In genomic region chr19:48997972-48998371, GRCh38 we compare ENCODE assay signal across 9 cellular contexts. TPM values are rescaled to one million over a fixed set of nuclear protein-coding genes. Genes with fewer than 3 reads are reported as not detected.
DNase-seq lines count a peak whose midpoint lies in the region; ATAC-seq and TF ChIP-seq lines count a peak whose summit lies in the region.
"Had no signal": no experiment of that assay in that cellular context is flagged by ENCODE, and none has a peak within 500 bp of the region (broad histone marks: within the 10 kb centered on the region; RNA-seq: fewer than 3 reads in every experiment).

No MANE protein-coding gene starts in this region.

- ATAC-seq in DND-41 (ENCODE audit: insufficient read depth, low read depth) (no peak), IMR-90 (ENCODE audit: low read depth) (no peak), HG03039 (IDR thresholded peaks at IDR 0.05; ENCODE audit: unreplicated experiment) (no peak), HG02588 (IDR thresholded peaks at IDR 0.05; ENCODE audit: unreplicated experiment) (no peak)

- H2BK20ac ChIP-seq in IMR-90 (ENCODE audit: low read depth, low read length) = no peak overlapping the region

- H2BK15ac ChIP-seq in IMR-90 (ENCODE audit: low read depth, low read length) = no peak overlapping the region

- no peak overlapping the region for H4K5ac ChIP-seq in IMR-90 (ENCODE audit: low read depth, low read length)

- H3K4ac ChIP-seq in IMR-90 (ENCODE audit: low read depth, low read length) = no peak overlapping the region

- H3K56ac ChIP-seq in IMR-90 (ENCODE audit: extremely low read depth, insufficient read depth, low read length) = no peak overlapping the region

- H3K4me3 Mint-ChIP-seq in T-helper 2 cell treated with Interferon-gamma antibody and Interleukin-4, amounts not matched to agents 5 μg/mL and 100 μg/mL, for 36 hours = no peak overlapping the region

- H3K27me3 Mint-ChIP-seq in T-helper 2 cell treated with Interferon-gamma antibody and Interleukin-4, amounts not matched to agents 5 μg/mL and 100 μg/mL, for 36 hours (ENCODE audit: low read depth) = no peaks in the 10 kb centered on the region
- H3K27me3 Mint-ChIP-seq: naive B cell had no signal

- H3K36me3 Mint-ChIP-seq in T-helper 2 cell treated with Interferon-gamma antibody and Interleukin-4, amounts not matched to agents 5 μg/mL and 100 μg/mL, for 36 hours (ENCODE audit: low read depth) = peaks cover 17% of the 10 kb centered on the region
- H3K36me3 Mint-ChIP-seq: naive B cell had no signal

- H2AFZ ChIP-seq in DND-41 (ENCODE audit: low read depth, low read length) (no peak overlapping the region), IMR-90 (replicated peaks; ENCODE audit: low read length, poor library complexity) (no peak overlapping the region), smooth muscle cell (ENCODE audit: low read depth) (no peak overlapping the region)

- H3K36me3 ChIP-seq in DND-41 (ENCODE audit: insufficient read depth, low read length) (peaks cover 44% of the 10 kb centered on the region), IMR-90 (ENCODE audit: control insufficient read depth, insufficient read depth, low read length) (peaks cover 2% of the 10 kb centered on the region), smooth muscle cell (ENCODE audit: low read depth) (no peaks in the 10 kb centered on the region)

- H3K27me3 ChIP-seq in DND-41 (ENCODE audit: insufficient read depth, low read length, poor library complexity) (no peaks in the 10 kb centered on the region), IMR-90 (ENCODE audit: control insufficient read depth, insufficient read depth, low read length) (no peaks in the 10 kb centered on the region), smooth muscle cell (ENCODE audit: low read depth) (no peaks in the 10 kb centered on the region)

- H3K4me2 ChIP-seq in DND-41 (ENCODE audit: insufficient read depth, low read length) (no peak overlapping the region), IMR-90 (ENCODE audit: low read depth, low read length) (no peak overlapping the region), smooth muscle cell (no peak overlapping the region)

- H4K20me1 ChIP-seq in DND-41 (ENCODE audit: insufficient read depth, low read length) (peaks cover 34% of the 10 kb centered on the region), IMR-90 (ENCODE audit: insufficient read depth, low read length) (peaks cover 24% of the 10 kb centered on the region), smooth muscle cell (ENCODE audit: low read depth) (peaks cover 16% of the 10 kb centered on the region)

- in situ Hi-C loops in IMR-90 (cut with MboI; ENCODE audit: low sequenced_read_pairs) = no loop called here

- WGBS in IMR-90 (ENCODE audit: extremely low coverage in 2 of 2, insufficient read length in 1 of 2), 2 experiments = 60% methylated on average over 3 of the region's 5 CpGs; no CpG with 5 or more reads in 1 of the 2 experiments
- WGBS in smooth muscle cell (ENCODE audit: low lambda C conversion rate) = 87% methylated on average over 5 of the region's 5 CpGs

- H3F3A ChIP-seq in smooth muscle cell (ENCODE audit: low read depth) = no peaks in the 10 kb centered on the region

- H3K4me1 ChIP-seq in DND-41 (ENCODE audit: insufficient read depth, low read length) (peaks cover 23% of the 10 kb centered on the region), IMR-90 (ENCODE audit: control insufficient read depth, insufficient read depth, low read length) (peaks cover 2% of the 10 kb centered on the region; the same call in 1 of the 2 replicates), smooth muscle cell (ENCODE audit: low read depth) (peaks cover 6% of the 10 kb centered on the region)

- H3K79me2 ChIP-seq in DND-41 (ENCODE audit: insufficient read depth, low read length) (peaks cover 68% of the 10 kb centered on the region), smooth muscle cell (ENCODE audit: low read depth) (peaks cover 36% of the 10 kb centered on the region)

- peak; percentile 45 for TF ChIP-seq RAD21 in IMR-90 (IDR thresholded peaks at IDR 0.05; ENCODE audit: low read length)

- H3K4me3 ChIP-seq in DND-41 (ENCODE audit: low read depth in 1 of 2, low read length in 2 of 2) (no peak overlapping the region), IMR-90 (ENCODE audit: insufficient read depth, low read depth, low read length) (no peak overlapping the region), smooth muscle cell (no peak overlapping the region)

- H4K8ac ChIP-seq in IMR-90 (ENCODE audit: low read depth in 2 of 2, low read length in 2 of 2) = 0 out of 4 replicates have a peak overlapping the region, but pooled peaks of 1 of the 2 experiments have one; percentile 37

- no TSS peak for BruUV-seq in IMR-90 (replicated peaks; lab: Mats Ljungman, UMichigan)

- no peaks in the 10 kb centered on the region for H3K9me3 ChIP-seq in DND-41 (ENCODE audit: insufficient read depth, low read length, severe bottlenecking)
- no peaks in the 10 kb centered on the region for H3K9me3 ChIP-seq in IMR-90 (ENCODE audit: control insufficient read depth, insufficient read depth, low read length)
- no peaks in the 10 kb centered on the region for H3K9me3 ChIP-seq in smooth muscle cell (replicated peaks; ENCODE audit: low read depth)

- TF ChIP-seq POLR2A in IMR-90 (IDR thresholded peaks at IDR 0.05; ENCODE audit: low read depth, low read length) = no peak

- H2AK9ac ChIP-seq in IMR-90 (replicated peaks; ENCODE audit: low read depth, low read length, poor library complexity) = no peak overlapping the region

- intact Hi-C loops in IMR-90 (cut with micrococcal nuclease) = loop anchor here (10.0 kb wide), 1 partner anchor 207 kb away; no protein-coding TSS in a partner anchor

- H3K9ac ChIP-seq in DND-41 (ENCODE audit: low read depth, low read length) = no peak overlapping the region
- no peak overlapping the region for H3K9ac ChIP-seq in IMR-90 (ENCODE audit: low read depth, low read length)
- H3K9ac ChIP-seq in smooth muscle cell (ENCODE audit: low read depth) = no peak overlapping the region

- H3K27ac Mint-ChIP-seq in T-helper 2 cell treated with Interferon-gamma antibody and Interleukin-4, amounts not matched to agents 5 μg/mL and 100 μg/mL, for 36 hours = no peak overlapping the region

- no peak overlapping the region for H4K91ac ChIP-seq in IMR-90 (ENCODE audit: insufficient read depth, low read depth, low read length)

- TF ChIP-seq CTCF in DND-41 (IDR thresholded peaks at IDR 0.05; ENCODE audit: borderline replicate concordance, extremely low read depth, low read length, poor library complexity, severe bottlenecking) = peak; percentile 72
- peak; percentile 52 for TF ChIP-seq CTCF in IMR-90 (conservative IDR thresholded peaks at IDR 0.05; ENCODE audit: low read depth, low read length)
- TF ChIP-seq CTCF in smooth muscle cell (IDR thresholded peaks at IDR 0.05; ENCODE audit: borderline replicate concordance, insufficient read depth, poor library complexity, severe bottlenecking) = peak; percentile 46

- H3K23ac ChIP-seq in IMR-90 (ENCODE audit: low read depth, low read length) = no peak overlapping the region

- H3K9me3 Mint-ChIP-seq in T-helper 2 cell treated with Interferon-gamma antibody and Interleukin-4, amounts not matched to agents 5 μg/mL and 100 μg/mL, for 36 hours = no peaks in the 10 kb centered on the region

- no peaks in the 10 kb centered on the region for H3K9me1 ChIP-seq in IMR-90 (ENCODE audit: insufficient read depth, low read length)

- no peak overlapping the region for H2BK5ac ChIP-seq in IMR-90 (ENCODE audit: low read depth, low read length, poor library complexity, severe bottlenecking)

- no peak overlapping the region for H3K18ac ChIP-seq in IMR-90 (ENCODE audit: low read depth, low read length)

- H2AK5ac ChIP-seq in IMR-90 (ENCODE audit: low read depth, low read length) = peak overlapping the region; percentile 53; the same call in 1 of the 2 replicates

- CTCF ChIA-PET in IMR-90 (lab: Yijun Ruan, JAX) = interaction anchor here (0.8 to 1.6 kb wide), 2 partner anchors 16 to 20 kb away, joined by 3 read pairs; no protein-coding TSS in a partner anchor

- no peak overlapping the region for H3K14ac ChIP-seq in IMR-90 (replicated peaks; ENCODE audit: low read depth, low read length)

- dilution Hi-C loops in IMR-90 (cut with HindIII; ENCODE audit: low sequenced_read_pairs, unreplicated experiment) = no loop called here

- peaks cover 3 to 64% of the 10 kb centered on the region in 2 experiments for H3K79me1 ChIP-seq in IMR-90 (ENCODE audit: low read depth in 1 of 2, low read length in 2 of 2)

- H2BK120ac ChIP-seq in IMR-90 (ENCODE audit: low read depth, low read length) = no peak overlapping the region

- H3K4me1 Mint-ChIP-seq in T-helper 2 cell treated with Interferon-gamma antibody and Interleukin-4, amounts not matched to agents 5 μg/mL and 100 μg/mL, for 36 hours (ENCODE audit: low read depth) = peaks cover 18% of the 10 kb centered on the region

- H3K27ac ChIP-seq in DND-41 (ENCODE audit: low read length) = peak overlapping the region; percentile 29; the same call in 1 of the 2 replicates
- H3K27ac ChIP-seq in IMR-90 (ENCODE audit: insufficient read depth, low read length) = no peak overlapping the region
- H3K27ac ChIP-seq in smooth muscle cell (ENCODE audit: low read depth) = no peak overlapping the region

- DNase-seq in DND-41 (peak; percentile 55), IMR-90 (peak; percentile 45), smooth muscle cell (lab: John Stamatoyannopoulos, UW; ENCODE audit: unreplicated experiment) (no peak), NCI-H1048 (lab: John Stamatoyannopoulos, UW) (no peak)
- DNase-seq in T-helper 2 cell treated with Interferon-gamma antibody and Interleukin-4, amounts not matched to agents 5 μg/mL and 100 μg/mL, for 36 hours (ENCODE audit: low spot score) = peak; percentile 41
- DNase-seq in effector CD4-positive, alpha-beta T cell = peak; percentile 34
- DNase-seq: naive B cell had no signal

- POLR2A ChIA-PET in IMR-90 (lab: Charles Lee; ENCODE audit: unreplicated experiment) = no interaction called here

RNA-seq across cellular contexts. Expression of gene RUVBL2, which starts 4.3 kb away (rescaled TPM):
- total RNA-seq in IMR-90 (2012; rRNA removed) (354 and 391 TPM in 2 replicates), smooth muscle cell (74.3 and 89.4 TPM in 2 replicates)
- polyA plus RNA-seq in IMR-90 (2012; rRNA removed) (196 and 225 TPM in 2 replicates), smooth muscle cell (117 and 123 TPM in 2 replicates)
- 139 and 243 TPM in 2 replicates for polyA plus RNA-seq in IMR-90 (2012; cell fraction: cytosol; rRNA removed)
- 158 and 323 TPM in 2 replicates for polyA plus RNA-seq in IMR-90 (2012; cell fraction: nucleus; rRNA removed; ENCODE audit: low replicate concordance)

RNA-seq across cellular contexts. Expression of gene GYS1, which starts 4.9 kb away (rescaled TPM):
- total RNA-seq in IMR-90 (2012; rRNA removed) (36.1 and 38.7 TPM in 2 replicates), smooth muscle cell (40.8 and 58.1 TPM in 2 replicates)
- polyA plus RNA-seq in IMR-90 (2012; rRNA removed) (72.2 and 74.8 TPM in 2 replicates), smooth muscle cell (75.2 and 82.6 TPM in 2 replicates)
- polyA plus RNA-seq in IMR-90 (2012; cell fraction: cytosol; rRNA removed) = 45.5 and 80.8 TPM in 2 replicates
- 129 and 196 TPM in 2 replicates for polyA plus RNA-seq in IMR-90 (2012; cell fraction: nucleus; rRNA removed; ENCODE audit: low replicate concordance)

RNA-seq across cellular contexts. Expression of gene LHB, which starts 18.9 kb away (rescaled TPM):
- not detected in 2 replicates for total RNA-seq in IMR-90 (2012; rRNA removed)
- polyA plus RNA-seq in IMR-90 (2012; rRNA removed) = not detected in 2 replicates
- polyA plus RNA-seq in IMR-90 (2012; cell fraction: cytosol; rRNA removed) = 0.37 TPM in 1 of 2 replicates, not detected in the other
- polyA plus RNA-seq in IMR-90 (2012; cell fraction: nucleus; rRNA removed; ENCODE audit: low replicate concordance) = 1.7 and 5.0 TPM in 2 replicates
- total RNA-seq in smooth muscle cell = not detected in 2 replicates
- 0.39 TPM in 1 of 2 replicates, not detected in the other for polyA plus RNA-seq in smooth muscle cell

RNA-seq across cellular contexts. Expression of gene CGB3, which starts 26.2 kb away (rescaled TPM):
- total RNA-seq in IMR-90 (2012; rRNA removed) = not detected in 2 replicates
- not detected in 2 replicates for polyA plus RNA-seq in IMR-90 (2012; rRNA removed)
- 0.07 TPM in 1 of 2 replicates, not detected in the other for polyA plus RNA-seq in IMR-90 (2012; cell fraction: cytosol; rRNA removed)
- polyA plus RNA-seq in IMR-90 (2012; cell fraction: nucleus; rRNA removed; ENCODE audit: low replicate concordance) = 0.11 TPM in 1 of 2 replicates, not detected in the other
- total RNA-seq in smooth muscle cell = not detected in 2 replicates
- polyA plus RNA-seq in smooth muscle cell = 0.45 and 1.8 TPM in 2 replicates

RNA-seq across cellular contexts. Expression of gene FTL, which starts 32.9 kb away (rescaled TPM):
- 913 and 1,057 TPM in 2 replicates for total RNA-seq in IMR-90 (2012; rRNA removed)
- polyA plus RNA-seq in IMR-90 (2012; rRNA removed) = 2,766 and 2,944 TPM in 2 replicates
- polyA plus RNA-seq in IMR-90 (2012; cell fraction: cytosol; rRNA removed) = 1,686 and 2,711 TPM in 2 replicates
- 443 and 473 TPM in 2 replicates for polyA plus RNA-seq in IMR-90 (2012; cell fraction: nucleus; rRNA removed; ENCODE audit: low replicate concordance)
- 5,371 and 5,904 TPM in 2 replicates for total RNA-seq in smooth muscle cell
- polyA plus RNA-seq in smooth muscle cell = 11,768 and 12,053 TPM in 2 replicates

Comparison
In these comparisons a context has a peak if more than half of its experiments do, and no peak if none do; other contexts are left out.
1. DNase-seq: peak in DND-41 (single experiment), IMR-90 (single experiment), T-helper 2 cell treated with Interferon-gamma antibody and Interleukin-4, amounts not matched to agents 5 μg/mL and 100 μg/mL, for 36 hours (single experiment) and effector CD4-positive, alpha-beta T cell (single experiment); none in smooth muscle cell (single experiment) and NCI-H1048 (single experiment).
2. Peak in every context shown above with its lines, with median percentiles within 50 percentile points of each other: CTCF ChIP-seq.